15 cellular contexts compared by ENCODE assay signal in the genomic region with DNA sequence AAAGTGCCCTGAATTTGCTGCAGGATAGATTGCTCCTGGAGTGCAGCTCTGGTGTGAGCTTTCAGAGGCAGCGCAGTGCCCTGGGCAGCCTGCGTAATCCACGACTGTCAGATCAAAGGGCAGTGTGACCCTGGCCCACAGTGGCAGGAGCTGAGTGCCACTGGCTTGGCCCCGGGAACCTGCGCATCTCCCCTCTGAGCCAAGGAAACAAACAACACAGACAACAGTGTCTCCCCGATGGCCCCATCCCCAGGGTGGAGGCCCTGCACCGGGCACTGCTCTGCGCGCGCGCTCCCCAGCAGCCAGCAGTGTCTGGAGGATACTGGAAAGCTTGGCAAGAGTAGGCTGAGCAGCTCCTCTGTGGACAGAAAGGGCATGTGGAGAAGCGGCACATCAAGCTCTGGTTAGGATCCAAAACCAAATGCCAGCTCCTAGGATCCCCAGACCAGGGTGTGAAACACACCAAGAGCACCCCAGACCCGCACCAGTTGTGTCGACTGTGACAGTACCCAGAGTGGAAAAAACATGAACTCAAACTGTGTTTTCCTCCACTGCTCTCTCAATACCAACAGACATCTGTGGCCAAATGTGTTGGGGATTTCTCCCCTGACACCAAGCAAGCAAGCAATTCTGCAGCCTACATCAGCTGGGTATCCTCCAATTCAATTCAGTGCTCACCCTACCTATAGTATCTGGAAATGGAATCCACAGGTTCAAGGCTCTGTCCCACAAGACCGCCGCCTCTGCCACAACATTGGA. TPM values are rescaled to one million over a fixed set of nuclear protein-coding genes. Genes with fewer than 3 reads are reported as not detected.
A peak's percentile ranks its signal among the peaks of the same experiment; 100 is the strongest.
DNase-seq lines count a peak whose midpoint lies in the region; ATAC-seq and TF ChIP-seq lines count a peak whose summit lies in the region.
"Had no signal": no experiment of that assay in that cellular context is flagged by ENCODE, and none has a peak within 500 bp of the region (broad histone marks: within the 10 kb centered on the region; RNA-seq: fewer than 3 reads in every experiment).

No MANE protein-coding gene starts in this region.

- intact Hi-C loops in activated CD4-positive, alpha-beta T cell treated with anti-CD3 and anti-CD28 coated beads, Interleukin-2, amount 10 ng/mL, durations not matched to agents 24 days and 14 days (cut with micrococcal nuclease): no loop called here

- no peaks in the 10 kb centered on the region for H3K9me3 Mint-ChIP-seq in activated CD4-positive, alpha-beta T cell treated with anti-CD3 and anti-CD28 coated beads, Interleukin-2, amount 10 ng/mL, durations not matched to agents 24 days and 14 days
- no peaks in the 10 kb centered on the region for H3K9me3 Mint-ChIP-seq in effector memory CD8-positive, alpha-beta T cell

- H3K4me3 ChIP-seq in HUES64 (ENCODE audit: low read length) (no peak overlapping the region), neuronal stem cell (ENCODE audit: low read length in 2 of 2) (peak overlapping the region in 1 of 2 donors; percentile 36)
- H3K4me3 ChIP-seq: coronary artery, esophagus muscularis mucosa, stomach had no signal

- peak overlapping the region; percentile 78 for H3K4me3 Mint-ChIP-seq in activated CD4-positive, alpha-beta T cell treated with anti-CD3 and anti-CD28 coated beads, Interleukin-2, amount 10 ng/mL, durations not matched to agents 24 days and 14 days
- H3K4me3 Mint-ChIP-seq in effector memory CD8-positive, alpha-beta T cell: peak overlapping the region; percentile 78 to 82

- no peak overlapping the region for H2BK5ac ChIP-seq in neuronal stem cell (ENCODE audit: low read length)

- H3K14ac ChIP-seq in neuronal stem cell (ENCODE audit: low read length): no peak overlapping the region

- no peak overlapping the region for H2BK12ac ChIP-seq in neuronal stem cell (ENCODE audit: low read length)

- TF ChIP-seq CTCF in GM13976 (IDR thresholded peaks at IDR 0.05; ENCODE audit: borderline replicate concordance, control extremely low read depth, extremely low read depth, insufficient read depth, missing control alignments): no peak

- H3K36me3 ChIP-seq in HUES64 (ENCODE audit: insufficient read depth, low read length) (peaks cover 57% of the 10 kb centered on the region), neuronal stem cell (replicated peaks in 1 of 2; ENCODE audit: control insufficient read depth in 2 of 2, insufficient read depth in 2 of 2, low read length in 2 of 2) (peaks cover 36 to 74% of the 10 kb centered on the region in 2 donors)

- H2AFZ ChIP-seq in neuronal stem cell (ENCODE audit: low read length): no peak overlapping the region

- peaks cover 78% of the 10 kb centered on the region for H3K4me1 Mint-ChIP-seq in activated CD4-positive, alpha-beta T cell treated with anti-CD3 and anti-CD28 coated beads, Interleukin-2, amount 10 ng/mL, durations not matched to agents 24 days and 14 days
- peaks cover 55 to 58% of the 10 kb centered on the region in 2 donors for H3K4me1 Mint-ChIP-seq in effector memory CD8-positive, alpha-beta T cell (ENCODE audit: low read depth in 2 of 2)

- no peak overlapping the region for H2AK5ac ChIP-seq in neuronal stem cell (ENCODE audit: low read depth, low read length)

- no peak for DNase-seq in activated CD4-positive, alpha-beta T cell treated with anti-CD3 and anti-CD28 coated beads, Interleukin-2, amount 10 ng/mL, durations not matched to agents 24 days and 14 days
- no peak for DNase-seq in activated CD4-positive, alpha-beta T cell treated with anti-CD3 and anti-CD28 coated beads for 1 hour
- DNase-seq in effector memory CD8-positive, alpha-beta T cell: no peak
- DNase-seq in neuronal stem cell (ENCODE audit: low spot score) (no peak), NCI-H2227 (lab: John Stamatoyannopoulos, UW; ENCODE audit: unreplicated experiment) (no peak), GM13976 (ENCODE audit: low spot score) (no peak), NCI-H2171 (lab: John Stamatoyannopoulos, UW) (no peak)
- DNase-seq: HCEC 1CT, NCI-H187 treated with DMSO at 0.1 percent for 48 hours, NCI-H748 treated with DMSO at 0.1 percent for 48 hours, stomach had no signal

- H3K4ac ChIP-seq in neuronal stem cell (ENCODE audit: low read length): no peak overlapping the region

- 70% methylated on average over 16 of the region's 16 CpGs for WGBS in HUES64
- no CpG with 5 or more reads among the region's 16 CpGs for WGBS in neuronal stem cell (ENCODE audit: extremely low coverage in 2 of 2, insufficient read length in 2 of 2, insufficient replicate concordance in 1 of 2), 2 donors

- peaks cover 79% of the 10 kb centered on the region for H3K36me3 Mint-ChIP-seq in activated CD4-positive, alpha-beta T cell treated with anti-CD3 and anti-CD28 coated beads, Interleukin-2, amount 10 ng/mL, durations not matched to agents 24 days and 14 days (ENCODE audit: low read depth)
- H3K36me3 Mint-ChIP-seq in effector memory CD8-positive, alpha-beta T cell (ENCODE audit: insufficient read depth): peaks cover 52% of the 10 kb centered on the region

- peak overlapping the region; percentile 97 for H3K27ac Mint-ChIP-seq in activated CD4-positive, alpha-beta T cell treated with anti-CD3 and anti-CD28 coated beads, Interleukin-2, amount 10 ng/mL, durations not matched to agents 24 days and 14 days
- H3K27ac Mint-ChIP-seq in effector memory CD8-positive, alpha-beta T cell: peak overlapping the region in 1 of 2 donors; percentile 99

- H3K23ac ChIP-seq in neuronal stem cell (ENCODE audit: low read depth, low read length, poor library complexity): no peak overlapping the region

- H3K9ac ChIP-seq in HUES64 (ENCODE audit: low read depth, low read length) (no peak overlapping the region), neuronal stem cell (ENCODE audit: low read depth, low read length, poor library complexity) (no peak overlapping the region)

- no peaks in the 10 kb centered on the region for H3K9me3 ChIP-seq in HUES64 (ENCODE audit: insufficient read depth, low read depth, low read length)
- H3K9me3 ChIP-seq in neuronal stem cell (replicated peaks in 1 of 2; ENCODE audit: control insufficient read depth in 2 of 2, insufficient read depth in 1 of 2, low read depth in 1 of 2, low read length in 2 of 2): no peaks in the 10 kb centered on the region
- H3K9me3 ChIP-seq: esophagus muscularis mucosa, stomach had no signal

- peak overlapping the region; percentile 3 for H3K18ac ChIP-seq in neuronal stem cell (ENCODE audit: low read length)

- H3K4me2 ChIP-seq in neuronal stem cell (ENCODE audit: insufficient read depth, low read length, poor library complexity, severe bottlenecking): no peak overlapping the region

- H3K79me1 ChIP-seq in neuronal stem cell (ENCODE audit: low read depth, low read length): no peaks in the 10 kb centered on the region

- no peak overlapping the region for H4K8ac ChIP-seq in neuronal stem cell (ENCODE audit: low read depth, low read length)

- H3K27me3 ChIP-seq in HUES64 (ENCODE audit: insufficient read depth, low read length): peaks cover 12% of the 10 kb centered on the region
- H3K27me3 ChIP-seq in neuronal stem cell (ENCODE audit: control insufficient read depth in 3 of 3, insufficient read depth in 3 of 3, low read depth in 1 of 3, low read length in 3 of 3): no peaks in the 10 kb centered on the region
- H3K27me3 ChIP-seq: esophagus muscularis mucosa, stomach had no signal

- no peak overlapping the region for H2BK15ac ChIP-seq in neuronal stem cell (ENCODE audit: low read length)

- H3K4me1 ChIP-seq in HUES64 (ENCODE audit: insufficient read depth, low read length) (peaks cover 6% of the 10 kb centered on the region; the same call in 1 of the 2 replicates), neuronal stem cell (ENCODE audit: control insufficient read depth in 2 of 2, insufficient read depth in 1 of 2, low read depth in 1 of 2, low read length in 2 of 2) (peaks cover 0 to 3% of the 10 kb centered on the region in 2 donors)

- H3K27ac ChIP-seq in HUES64 (ENCODE audit: low read depth, low read length) (peak overlapping the region; percentile 2; the same call in 1 of the 2 replicates), neuronal stem cell (replicated peaks; ENCODE audit: low read length) (no peak overlapping the region)
- H3K27ac ChIP-seq: coronary artery, esophagus muscularis mucosa, HL-60, stomach had no signal

- in situ Hi-C loops in GM13976 (cut with MboI; ENCODE audit: low sequenced_read_pairs, unreplicated experiment): no loop called here

- H2BK120ac ChIP-seq in neuronal stem cell (ENCODE audit: low read depth, low read length): no peak overlapping the region

- no peaks in the 10 kb centered on the region for H3K27me3 Mint-ChIP-seq in activated CD4-positive, alpha-beta T cell treated with anti-CD3 and anti-CD28 coated beads, Interleukin-2, amount 10 ng/mL, durations not matched to agents 24 days and 14 days
- H3K27me3 Mint-ChIP-seq in effector memory CD8-positive, alpha-beta T cell: no peaks in the 10 kb centered on the region

- H4K91ac ChIP-seq in neuronal stem cell (ENCODE audit: low read depth, low read length, poor library complexity): no peak overlapping the region

- ATAC-seq in effector memory CD8-positive, alpha-beta T cell (replicated peaks): no peak

RNA-seq across cellular contexts. Expression of gene RBCK1, which starts 26.7 kb away (rescaled TPM):
- total RNA-seq in activated CD4-positive, alpha-beta T cell treated with anti-CD3 and anti-CD28 coated beads, Interleukin-2, amount 10 ng/mL, durations not matched to agents 24 days and 14 days: 128 and 135 TPM in 2 replicates
- 32.7 TPM for polyA plus RNA-seq in HUES64 (2013, experiment 1 of 2)
- polyA plus RNA-seq in HUES64 (2013, experiment 2 of 2): 37.1 TPM
- polyA plus RNA-seq in neuronal stem cell (2013, experiment 1 of 2): 33.0 TPM
- polyA plus RNA-seq in neuronal stem cell (2013, experiment 2 of 2): 31.6 TPM

RNA-seq across cellular contexts. Expression of gene TBC1D20, which starts 27.5 kb away (rescaled TPM):
- total RNA-seq in activated CD4-positive, alpha-beta T cell treated with anti-CD3 and anti-CD28 coated beads, Interleukin-2, amount 10 ng/mL, durations not matched to agents 24 days and 14 days: 34.3 and 35.4 TPM in 2 replicates
- 10.5 TPM for polyA plus RNA-seq in HUES64 (2013, experiment 1 of 2)
- 12.6 TPM for polyA plus RNA-seq in HUES64 (2013, experiment 2 of 2)
- polyA plus RNA-seq in neuronal stem cell (2013, experiment 1 of 2): 18.3 TPM
- polyA plus RNA-seq in neuronal stem cell (2013, experiment 2 of 2): 18.9 TPM

RNA-seq across cellular contexts. Expression of gene TRIB3, which starts 54.3 kb away (rescaled TPM):
- total RNA-seq in activated CD4-positive, alpha-beta T cell treated with anti-CD3 and anti-CD28 coated beads, Interleukin-2, amount 10 ng/mL, durations not matched to agents 24 days and 14 days: 39.3 and 41.1 TPM in 2 replicates
- 5.6 TPM for polyA plus RNA-seq in HUES64 (2013, experiment 1 of 2)
- 6.3 TPM for polyA plus RNA-seq in HUES64 (2013, experiment 2 of 2)
- 5.1 TPM for polyA plus RNA-seq in neuronal stem cell (2013, experiment 1 of 2)
- polyA plus RNA-seq in neuronal stem cell (2013, experiment 2 of 2): 4.6 TPM
